29 cellular contexts compared by ENCODE assay signal in genomic region chr5:111016801-111017200, GRCh38. TPM values are rescaled to one million over a fixed set of nuclear protein-coding genes. Genes with fewer than 3 reads are reported as not detected.
A peak's percentile ranks its signal among the peaks of the same experiment; 100 is the strongest.
DNase-seq lines count a peak whose midpoint lies in the region; ATAC-seq and TF ChIP-seq lines count a peak whose summit lies in the region.
"Had no signal": no experiment of that assay in that cellular context is flagged by ENCODE, and none has a peak within 500 bp of the region (broad histone marks: within the 10 kb centered on the region; RNA-seq: fewer than 3 reads in every experiment).

No MANE protein-coding gene starts in this region.

- no peak overlapping the region for H3K27ac ChIP-seq in CD8-positive, alpha-beta T cell (ENCODE audit: low read depth, low read length)
- H3K27ac ChIP-seq: colonic mucosa, heart left ventricle, neural progenitor cell, stomach had no signal

- H3K27me3 Mint-ChIP-seq in activated naive CD8-positive, alpha-beta T cell treated with anti-CD3 and anti-CD28 coated beads, Interleukin-2, amount 50 U/mL, for 24 hours: peaks cover 9% of the 10 kb centered on the region
- peaks cover 4% of the 10 kb centered on the region for H3K27me3 Mint-ChIP-seq in activated naive CD8-positive, alpha-beta T cell treated with anti-CD3 and anti-CD28 coated beads for 36 hours
- H3K27me3 Mint-ChIP-seq in CD8-positive, alpha-beta T cell (ENCODE audit: low read depth): peaks cover 17% of the 10 kb centered on the region
- H3K27me3 Mint-ChIP-seq: activated naive CD4-positive, alpha-beta T cell treated with anti-CD3 and anti-CD28 coated beads, Interleukin-2, amount 10 ng/mL, durations not matched to agents 7 days and 5 days had no signal

- POLR2A ChIA-PET in CD8-positive, alpha-beta T cell (lab: Charles Lee): no interaction called here

- H3K27me3 ChIP-seq in CD8-positive, alpha-beta T cell (ENCODE audit: insufficient read depth, low read length): no peaks in the 10 kb centered on the region
- H3K27me3 ChIP-seq: colonic mucosa, heart left ventricle, neural progenitor cell, stomach had no signal

- ATAC-seq in activated naive CD8-positive, alpha-beta T cell treated with anti-CD3 and anti-CD28 coated beads, Interleukin-2, amount 50 U/mL, for 24 hours: no peak
- ATAC-seq in HG02610 (IDR thresholded peaks at IDR 0.05; ENCODE audit: unreplicated experiment): no peak
- ATAC-seq in CD8-positive, alpha-beta T cell: no peak
- ATAC-seq: GM23338, heart left ventricle, HepG2, left ventricle myocardium superior, Panc1 had no signal

- TF ChIP-seq CTCF in choroid plexus epithelial cell (conservative IDR thresholded peaks at IDR 0.05; ENCODE audit: low read depth, low read length): no peak
- no peak for TF ChIP-seq CTCF in CD8-positive, alpha-beta T cell (IDR thresholded peaks at IDR 0.05)

- H3K27ac Mint-ChIP-seq in activated naive CD8-positive, alpha-beta T cell treated with anti-CD3 and anti-CD28 coated beads, Interleukin-2, amount 50 U/mL, for 24 hours: peak overlapping the region; percentile 2
- H3K27ac Mint-ChIP-seq in activated naive CD8-positive, alpha-beta T cell treated with anti-CD3 and anti-CD28 coated beads for 36 hours: no peak overlapping the region
- no peak overlapping the region for H3K27ac Mint-ChIP-seq in CD8-positive, alpha-beta T cell
- H3K27ac Mint-ChIP-seq: activated naive CD4-positive, alpha-beta T cell treated with anti-CD3 and anti-CD28 coated beads, Interleukin-2, amount 10 ng/mL, durations not matched to agents 7 days and 5 days; endodermal cell; GM23338; neural progenitor cell had no signal

- no peaks in the 10 kb centered on the region for H3K4me1 ChIP-seq in CD8-positive, alpha-beta T cell (ENCODE audit: insufficient read depth, low read length)
- H3K4me1 ChIP-seq: Caco-2, colonic mucosa, heart left ventricle, neural progenitor cell, stomach had no signal

- no peaks in the 10 kb centered on the region for H3K36me3 ChIP-seq in CD8-positive, alpha-beta T cell (ENCODE audit: insufficient read depth, low read length)
- H3K36me3 ChIP-seq: colonic mucosa, heart left ventricle, neural progenitor cell, stomach had no signal

- H3K4me1 Mint-ChIP-seq in activated naive CD8-positive, alpha-beta T cell treated with anti-CD3 and anti-CD28 coated beads, Interleukin-2, amount 50 U/mL, for 24 hours: no peaks in the 10 kb centered on the region
- H3K4me1 Mint-ChIP-seq in activated naive CD8-positive, alpha-beta T cell treated with anti-CD3 and anti-CD28 coated beads for 36 hours: no peaks in the 10 kb centered on the region
- no peaks in the 10 kb centered on the region for H3K4me1 Mint-ChIP-seq in CD8-positive, alpha-beta T cell (ENCODE audit: low read depth)
- H3K4me1 Mint-ChIP-seq: activated naive CD4-positive, alpha-beta T cell treated with anti-CD3 and anti-CD28 coated beads, Interleukin-2, amount 10 ng/mL, durations not matched to agents 7 days and 5 days; endodermal cell; GM23338; neural progenitor cell had no signal

- no peaks in the 10 kb centered on the region for H3K9me3 Mint-ChIP-seq in activated naive CD8-positive, alpha-beta T cell treated with anti-CD3 and anti-CD28 coated beads, Interleukin-2, amount 50 U/mL, for 24 hours
- no peaks in the 10 kb centered on the region for H3K9me3 Mint-ChIP-seq in activated naive CD8-positive, alpha-beta T cell treated with anti-CD3 and anti-CD28 coated beads for 36 hours
- H3K9me3 Mint-ChIP-seq in CD8-positive, alpha-beta T cell: no peaks in the 10 kb centered on the region
- H3K9me3 Mint-ChIP-seq: activated naive CD4-positive, alpha-beta T cell treated with anti-CD3 and anti-CD28 coated beads, Interleukin-2, amount 10 ng/mL, durations not matched to agents 7 days and 5 days; endodermal cell; GM23338; neural progenitor cell had no signal

- intact Hi-C loops in CD8-positive, alpha-beta T cell (cut with DNase I, micrococcal nuclease): no loop called here

- no peak for DNase-seq in activated naive CD8-positive, alpha-beta T cell treated with anti-CD3 and anti-CD28 coated beads, Interleukin-2, amount 50 U/mL, for 24 hours
- no peak for DNase-seq in activated naive CD8-positive, alpha-beta T cell treated with anti-CD3 and anti-CD28 coated beads for 36 hours
- DNase-seq in choroid plexus epithelial cell (ENCODE audit: low read depth) (peak; percentile 64), kidney glomerular epithelial cell (lab: John Stamatoyannopoulos, UW) (peak; percentile 50), stromal cell of bone marrow (ENCODE audit: low read depth) (peak; percentile 68), RKO (ENCODE audit: low spot score) (no peak)
- DNase-seq in CD8-positive, alpha-beta T cell: no peak
- DNase-seq: 8988T; activated CD4-positive, alpha-beta T cell treated with anti-CD3 and anti-CD28 coated beads for 4 hours; activated naive CD4-positive, alpha-beta T cell treated with anti-CD3 and anti-CD28 coated beads, Interleukin-2, amount 10 ng/mL, durations not matched to agents 7 days and 5 days; activated T-cell treated with anti-CD3 and anti-CD28 coated beads, Interleukin-2, amount 50 U/mL, for 48 hours; aorta; Caco-2; colonic mucosa; DND-41; endodermal cell; heart left ventricle; left ventricle myocardium superior; NCI-H2081 treated with DMSO at 0.1 percent for 48 hours; NCI-H446 treated with DMSO at 0.1 percent for 48 hours; stimulated activated CD4-positive, alpha-beta T cell treated with anti-CD3 and anti-CD28 coated beads, Interleukin-12 subunit alpha, Interleukin-12 subunit beta, amount 100 ng/mL, for 4 hours; stomach; T-helper 1 cell; trophoblast cell had no signal

- CTCF ChIA-PET in CD8-positive, alpha-beta T cell (lab: Charles Lee): no interaction called here

- H3K4me3 Mint-ChIP-seq in activated naive CD8-positive, alpha-beta T cell treated with anti-CD3 and anti-CD28 coated beads, Interleukin-2, amount 50 U/mL, for 24 hours: no peak overlapping the region
- H3K4me3 Mint-ChIP-seq in activated naive CD8-positive, alpha-beta T cell treated with anti-CD3 and anti-CD28 coated beads for 36 hours: no peak overlapping the region
- no peak overlapping the region for H3K4me3 Mint-ChIP-seq in CD8-positive, alpha-beta T cell
- H3K4me3 Mint-ChIP-seq: activated naive CD4-positive, alpha-beta T cell treated with anti-CD3 and anti-CD28 coated beads, Interleukin-2, amount 10 ng/mL, durations not matched to agents 7 days and 5 days; endodermal cell; GM23338; neural progenitor cell had no signal

- no peak overlapping the region for H3K4me3 ChIP-seq in choroid plexus epithelial cell (ENCODE audit: low read depth, low read length)
- H3K4me3 ChIP-seq in CD8-positive, alpha-beta T cell (ENCODE audit: low read depth, low read length): no peak overlapping the region
- H3K4me3 ChIP-seq: colonic mucosa, GM23338, heart left ventricle, neural progenitor cell, stomach had no signal

- H3K36me3 Mint-ChIP-seq in activated naive CD8-positive, alpha-beta T cell treated with anti-CD3 and anti-CD28 coated beads, Interleukin-2, amount 50 U/mL, for 24 hours (ENCODE audit: low read depth): no peaks in the 10 kb centered on the region
- H3K36me3 Mint-ChIP-seq in activated naive CD8-positive, alpha-beta T cell treated with anti-CD3 and anti-CD28 coated beads for 36 hours: no peaks in the 10 kb centered on the region
- H3K36me3 Mint-ChIP-seq in CD8-positive, alpha-beta T cell: no peaks in the 10 kb centered on the region
- H3K36me3 Mint-ChIP-seq: activated naive CD4-positive, alpha-beta T cell treated with anti-CD3 and anti-CD28 coated beads, Interleukin-2, amount 10 ng/mL, durations not matched to agents 7 days and 5 days; neural progenitor cell had no signal

- no peaks in the 10 kb centered on the region for H3K9me3 ChIP-seq in CD8-positive, alpha-beta T cell (ENCODE audit: low read length)
- H3K9me3 ChIP-seq: Caco-2, colonic mucosa, heart left ventricle, stomach had no signal

RNA-seq across cellular contexts. Expression of gene TSLP, which starts 54.7 kb away (rescaled TPM):
- total RNA-seq in activated naive CD8-positive, alpha-beta T cell treated with anti-CD3 and anti-CD28 coated beads for 36 hours: 1 to 10 TPM in 1 of 2 experiments, under 1 TPM in 1; 0.99 to 1.1 TPM
- not detected for total RNA-seq in CD8-positive, alpha-beta T cell
- total RNA-seq: Caco-2, HepG2 had no signal

Comparison
In these comparisons a context has a peak if more than half of its experiments do, and no peak if none do; other contexts are left out.
1. DNase-seq: peak in choroid plexus epithelial cell (single experiment), kidney glomerular epithelial cell (single experiment) and stromal cell of bone marrow (single experiment); none in activated naive CD8-positive, alpha-beta T cell treated with anti-CD3 and anti-CD28 coated beads, Interleukin-2, amount 50 U/mL, for 24 hours (single experiment), activated naive CD8-positive, alpha-beta T cell treated with anti-CD3 and anti-CD28 coated beads for 36 hours (single experiment), CD8-positive, alpha-beta T cell (0 of 7) and RKO (single experiment).